ENCODE assay signal across 2 cellular contexts in the genomic region with DNA sequence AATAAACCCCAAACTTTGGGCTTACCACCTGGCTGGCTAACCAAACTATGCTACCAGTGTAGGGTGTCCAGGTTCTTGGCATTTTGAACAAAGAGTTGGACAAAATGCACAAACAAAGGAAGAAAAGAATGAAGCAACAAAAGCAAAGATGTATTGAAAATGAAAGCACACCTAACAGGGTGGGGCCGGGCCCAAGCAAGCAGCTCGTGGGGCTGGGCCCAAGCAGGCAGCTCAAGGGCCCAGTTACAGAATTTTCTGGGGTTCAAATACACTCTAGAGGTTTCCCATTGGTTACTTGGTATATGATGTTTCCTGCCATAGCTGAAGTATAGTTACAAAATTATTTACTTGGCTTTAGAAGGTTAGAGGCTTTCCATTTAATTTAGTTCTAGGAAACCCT.
A peak's percentile ranks its signal among the peaks of the same experiment; 100 is the strongest.
TF ChIP-seq lines count a peak whose summit lies in the region.

No MANE protein-coding gene starts in this region.

TF ChIP-seq in HepG2, 621 proteins besides CTCF, POLR2A, EP300 and RAD21:
- TF ChIP-seq KAT8 (CRISPR knock-in tag; IDR thresholded peaks at IDR 0.05) (0 out of 2 replicates have a peak, but pooled peaks have one; percentile 14), MED8 (CRISPR knock-in tag; IDR thresholded peaks at IDR 0.05; ENCODE audit: insufficient replicate concordance) (no peak), NPAS2 (CRISPR knock-in tag; IDR thresholded peaks at IDR 0.05; ENCODE audit: borderline replicate concordance) (no peak)
- TF ChIP-seq, protein P1, sequence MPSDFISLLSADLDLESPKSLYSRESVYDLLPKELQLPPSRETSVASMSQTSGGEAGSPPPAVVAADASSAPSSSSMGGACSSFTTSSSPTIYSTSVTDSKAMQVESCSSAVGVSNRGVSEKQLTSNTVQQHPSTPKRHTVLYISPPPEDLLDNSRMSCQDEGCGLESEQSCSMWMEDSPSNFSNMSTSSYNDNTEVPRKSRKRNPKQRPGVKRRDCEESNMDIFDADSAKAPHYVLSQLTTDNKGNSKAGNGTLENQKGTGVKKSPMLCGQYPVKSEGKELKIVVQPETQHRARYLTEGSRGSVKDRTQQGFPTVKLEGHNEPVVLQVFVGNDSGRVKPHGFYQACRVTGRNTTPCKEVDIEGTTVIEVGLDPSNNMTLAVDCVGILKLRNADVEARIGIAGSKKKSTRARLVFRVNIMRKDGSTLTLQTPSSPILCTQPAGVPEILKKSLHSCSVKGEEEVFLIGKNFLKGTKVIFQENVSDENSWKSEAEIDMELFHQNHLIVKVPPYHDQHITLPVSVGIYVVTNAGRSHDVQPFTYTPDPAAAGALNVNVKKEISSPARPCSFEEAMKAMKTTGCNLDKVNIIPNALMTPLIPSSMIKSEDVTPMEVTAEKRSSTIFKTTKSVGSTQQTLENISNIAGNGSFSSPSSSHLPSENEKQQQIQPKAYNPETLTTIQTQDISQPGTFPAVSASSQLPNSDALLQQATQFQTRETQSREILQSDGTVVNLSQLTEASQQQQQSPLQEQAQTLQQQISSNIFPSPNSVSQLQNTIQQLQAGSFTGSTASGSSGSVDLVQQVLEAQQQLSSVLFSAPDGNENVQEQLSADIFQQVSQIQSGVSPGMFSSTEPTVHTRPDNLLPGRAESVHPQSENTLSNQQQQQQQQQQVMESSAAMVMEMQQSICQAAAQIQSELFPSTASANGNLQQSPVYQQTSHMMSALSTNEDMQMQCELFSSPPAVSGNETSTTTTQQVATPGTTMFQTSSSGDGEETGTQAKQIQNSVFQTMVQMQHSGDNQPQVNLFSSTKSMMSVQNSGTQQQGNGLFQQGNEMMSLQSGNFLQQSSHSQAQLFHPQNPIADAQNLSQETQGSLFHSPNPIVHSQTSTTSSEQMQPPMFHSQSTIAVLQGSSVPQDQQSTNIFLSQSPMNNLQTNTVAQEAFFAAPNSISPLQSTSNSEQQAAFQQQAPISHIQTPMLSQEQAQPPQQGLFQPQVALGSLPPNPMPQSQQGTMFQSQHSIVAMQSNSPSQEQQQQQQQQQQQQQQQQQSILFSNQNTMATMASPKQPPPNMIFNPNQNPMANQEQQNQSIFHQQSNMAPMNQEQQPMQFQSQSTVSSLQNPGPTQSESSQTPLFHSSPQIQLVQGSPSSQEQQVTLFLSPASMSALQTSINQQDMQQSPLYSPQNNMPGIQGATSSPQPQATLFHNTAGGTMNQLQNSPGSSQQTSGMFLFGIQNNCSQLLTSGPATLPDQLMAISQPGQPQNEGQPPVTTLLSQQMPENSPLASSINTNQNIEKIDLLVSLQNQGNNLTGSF (CRISPR knock-in tag; IDR thresholded peaks at IDR 0.05), result no peak
TF ChIP-seq in HepG2: peak in this region for 1.

TF ChIP-seq in H1, 55 proteins besides CTCF, POLR2A, EP300 and RAD21:
- TF ChIP-seq BACH1 (IDR thresholded peaks at IDR 0.05; ENCODE audit: low read length), result no peak
- no peak for TF ChIP-seq SAP30 (IDR thresholded peaks at IDR 0.05; ENCODE audit: insufficient read depth, insufficient replicate concordance, low read length)
- no peak for TF ChIP-seq SIX5 (IDR thresholded peaks at IDR 0.05; ENCODE audit: low read depth, low read length)
- TF ChIP-seq KDM1A (IDR thresholded peaks at IDR 0.05; ENCODE audit: borderline replicate concordance, low read length), result no peak
- TF ChIP-seq EGR1 (IDR thresholded peaks at IDR 0.05; ENCODE audit: borderline replicate concordance, low read depth, low read length), result no peak
- no peak for TF ChIP-seq POU5F1 (IDR thresholded peaks at IDR 0.05; ENCODE audit: low read depth, low read length)
- TF ChIP-seq, protein P2, sequence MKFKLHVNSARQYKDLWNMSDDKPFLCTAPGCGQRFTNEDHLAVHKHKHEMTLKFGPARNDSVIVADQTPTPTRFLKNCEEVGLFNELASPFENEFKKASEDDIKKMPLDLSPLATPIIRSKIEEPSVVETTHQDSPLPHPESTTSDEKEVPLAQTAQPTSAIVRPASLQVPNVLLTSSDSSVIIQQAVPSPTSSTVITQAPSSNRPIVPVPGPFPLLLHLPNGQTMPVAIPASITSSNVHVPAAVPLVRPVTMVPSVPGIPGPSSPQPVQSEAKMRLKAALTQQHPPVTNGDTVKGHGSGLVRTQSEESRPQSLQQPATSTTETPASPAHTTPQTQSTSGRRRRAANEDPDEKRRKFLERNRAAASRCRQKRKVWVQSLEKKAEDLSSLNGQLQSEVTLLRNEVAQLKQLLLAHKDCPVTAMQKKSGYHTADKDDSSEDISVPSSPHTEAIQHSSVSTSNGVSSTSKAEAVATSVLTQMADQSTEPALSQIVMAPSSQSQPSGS (IDR thresholded peaks at IDR 0.05; ENCODE audit: low read length), result no peak
- TF ChIP-seq POLR2AphosphoS5 (IDR thresholded peaks at IDR 0.05; ENCODE audit: low read depth, low read length), result no peak
- no peak for TF ChIP-seq GABPA (IDR thresholded peaks at IDR 0.05; ENCODE audit: borderline replicate concordance, insufficient read depth, low read length)
- no peak for TF ChIP-seq TAF1 (IDR thresholded peaks at IDR 0.05; ENCODE audit: low read depth, low read length)
